Comparison of ENCODE assay signal across 8 cellular contexts in the genomic region with DNA sequence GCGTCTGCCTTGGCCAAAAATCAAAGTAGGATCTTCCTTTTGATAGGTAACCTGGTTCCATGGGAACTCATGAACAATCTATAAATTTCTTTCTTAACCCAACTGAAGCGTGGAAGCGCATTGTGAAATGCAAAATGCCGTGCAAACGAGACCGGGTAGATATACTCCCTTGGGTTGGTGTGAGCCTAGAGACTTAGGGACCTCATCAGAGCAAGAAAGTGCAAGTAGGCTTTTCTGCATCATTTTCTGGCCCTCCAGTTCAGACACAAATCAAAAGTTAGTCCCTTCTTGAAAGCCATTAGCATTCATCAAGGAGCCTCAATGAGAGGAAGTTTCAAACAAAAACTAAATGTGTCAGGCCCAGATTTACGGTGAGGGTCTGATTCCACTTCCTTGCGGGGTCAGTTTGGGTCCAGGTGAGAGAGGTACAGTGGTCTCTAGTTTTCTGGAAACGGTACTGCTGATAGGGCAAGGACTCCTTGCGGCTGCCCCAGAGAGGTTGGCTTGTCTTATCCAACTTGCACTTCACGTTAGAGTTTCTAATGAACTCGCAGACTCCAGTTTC. TPM values are rescaled to one million over a fixed set of nuclear protein-coding genes. Genes with fewer than 3 reads are reported as not detected.
DNase-seq lines count a peak whose midpoint lies in the region; ATAC-seq and TF ChIP-seq lines count a peak whose summit lies in the region.

No MANE protein-coding gene starts in this region.

- H3K27me3 ChIP-seq in CD4-positive, alpha-beta memory T cell (ENCODE audit: insufficient read depth, low read length), result no peaks in the 10 kb centered on the region
- H3K27me3 ChIP-seq in brain microvascular endothelial cell (replicated peaks) (no peaks in the 10 kb centered on the region), lung (ENCODE audit: control insufficient read depth, insufficient read depth) (no peaks in the 10 kb centered on the region)

- H3K27ac Mint-ChIP-seq in CD4-positive, alpha-beta memory T cell, result no peak overlapping the region

- no peaks in the 10 kb centered on the region for H3K27me3 Mint-ChIP-seq in CD4-positive, alpha-beta memory T cell

- H3K36me3 Mint-ChIP-seq in CD4-positive, alpha-beta memory T cell, result peaks cover 0 to 1% of the 10 kb centered on the region in 2 donors

- peak overlapping the region; percentile 85 for H3K27ac ChIP-seq in CD4-positive, alpha-beta memory T cell (ENCODE audit: low read depth, low read length)
- H3K27ac ChIP-seq in brain microvascular endothelial cell, result peak overlapping the region; percentile 86
- peak overlapping the region; percentile 96 for H3K27ac ChIP-seq in lung (ENCODE audit: low read depth in 1 of 2, low read length in 1 of 2)

- CTCF ChIA-PET in CD4-positive, alpha-beta memory T cell (lab: Charles Lee; ENCODE audit: partially characterized antibody), result interaction anchor here (1.1 to 2.1 kb wide), 6 partner anchors 24 to 882 kb away, joined by 3 to 16 read pairs (median 4); a partner anchor contains a TSS

- in situ Hi-C loops in brain microvascular endothelial cell (cut with HindIII; ENCODE audit: low pct_ligation_motif_present, low sequenced_read_pairs) (no loop called here), GM13976 (cut with MboI; ENCODE audit: low sequenced_read_pairs, unreplicated experiment) (no loop called here)

- no peaks in the 10 kb centered on the region for H3K36me3 ChIP-seq in CD4-positive, alpha-beta memory T cell (ENCODE audit: insufficient read depth, low read length)
- H3K36me3 ChIP-seq in brain microvascular endothelial cell (replicated peaks) (no peaks in the 10 kb centered on the region), lung (ENCODE audit: control insufficient read depth in 2 of 2, insufficient read depth in 2 of 2, low read length in 2 of 2) (no peaks in the 10 kb centered on the region)

- 11 to 20% methylated on average over 12 of the region's 12 CpGs for WGBS in lung, 2 donors

- no peak overlapping the region for H3K4me3 Mint-ChIP-seq in CD4-positive, alpha-beta memory T cell

- peaks cover 2 to 13% (median 5%) of the 10 kb centered on the region in 4 donors for H3K4me1 Mint-ChIP-seq in CD4-positive, alpha-beta memory T cell

- H3K9me3 Mint-ChIP-seq in CD4-positive, alpha-beta memory T cell, result no peaks in the 10 kb centered on the region

- DNase-seq in CD4-positive, alpha-beta memory T cell, result no peak
- peak; percentile 11 for DNase-seq in Jurkat, Clone E6-1 (ENCODE audit: low read depth, low spot score)
- DNase-seq in brain microvascular endothelial cell (no peak), lung (ENCODE audit: low spot score) (no peak), GM13976 (ENCODE audit: low spot score) (no peak)
- no peak for DNase-seq in activated naive CD4-positive, alpha-beta T cell treated with Interleukin-2 at 50 U/mL for 16 hours
- no peak for DNase-seq in activated effector memory CD4-positive, alpha-beta T cell treated with Interleukin-2 at 50 U/mL for 16 hours

- peak overlapping the region; percentile 88 to 93 for H3K4me3 ChIP-seq in CD4-positive, alpha-beta memory T cell (ENCODE audit: low read length in 2 of 2)
- H3K4me3 ChIP-seq in Jurkat, Clone E6-1 (ENCODE audit: low read length), result peak overlapping the region; percentile 97
- peak overlapping the region; percentile 74 for H3K4me3 ChIP-seq in brain microvascular endothelial cell (ENCODE audit: low read depth, low read length)
- H3K4me3 ChIP-seq in lung, result peak overlapping the region; percentile 22

- H3K4me1 ChIP-seq in CD4-positive, alpha-beta memory T cell (ENCODE audit: insufficient read depth, low read length), result peaks cover 17% of the 10 kb centered on the region
- peaks cover 0 to 7% of the 10 kb centered on the region in 2 donors for H3K4me1 ChIP-seq in lung (ENCODE audit: control insufficient read depth in 2 of 2, insufficient read depth in 2 of 2, low read length in 2 of 2)

- POLR2A ChIA-PET in CD4-positive, alpha-beta memory T cell (lab: Charles Lee; ENCODE audit: partially characterized antibody), result interaction anchor here (0.8 to 3.2 kb wide), 40 partner anchors 8 to 1505 kb away, joined by 3 to 39 read pairs (median 10); a partner anchor contains a TSS

- H3K9me3 ChIP-seq in CD4-positive, alpha-beta memory T cell (ENCODE audit: control insufficient read depth in 1 of 2, low read length in 2 of 2), result no peaks in the 10 kb centered on the region
- no peaks in the 10 kb centered on the region for H3K9me3 ChIP-seq in lung (ENCODE audit: control insufficient read depth in 2 of 2, insufficient read depth in 1 of 2, low read length in 1 of 2)

- ATAC-seq in GM21515 (IDR thresholded peaks at IDR 0.05; ENCODE audit: unreplicated experiment) (peak; percentile 26), lung (ENCODE audit: insufficient read depth, low FRiP score) (peak; percentile 5)

- intact Hi-C loops in CD4-positive, alpha-beta memory T cell (cut with micrococcal nuclease), result loop anchor here (1.0 to 10.0 kb wide), 6 partner anchors 89 to 1466 kb away; a partner anchor contains a TSS

- no peak for TF ChIP-seq CTCF in brain microvascular endothelial cell (IDR thresholded peaks at IDR 0.05; ENCODE audit: low read depth, low read length, missing control alignments)
- TF ChIP-seq CTCF in lung (IDR thresholded peaks at IDR 0.05; ENCODE audit: control extremely low read depth, extremely low read depth), result no peak
- no peak for TF ChIP-seq CTCF in GM13976 (IDR thresholded peaks at IDR 0.05; ENCODE audit: borderline replicate concordance, control extremely low read depth, extremely low read depth, insufficient read depth, missing control alignments)

RNA-seq across cellular contexts. Expression of a gene that starts 5.3 kb away (rescaled TPM):
- total RNA-seq in CD4-positive, alpha-beta memory T cell, result 10 to 100 TPM; 15.2 to 17.4 TPM
- polyA plus RNA-seq in CD4-positive, alpha-beta memory T cell, result 10 to 100 TPM in 1 of 2 donors, 1 to 10 TPM in 1; 4.8 to 12.7 TPM
- polyA plus RNA-seq in Jurkat, Clone E6-1 (2012; ENCODE audit: insufficient read depth, insufficient read length), result 10.3 TPM
- 10 to 100 TPM in 1 of 2 donors, 1 to 10 TPM in 1; 5.0 to 11.9 TPM for total RNA-seq in lung
- 1 to 10 TPM; 1.4 to 2.3 TPM for polyA plus RNA-seq in lung

Comparison
In these comparisons a context has a peak if more than half of its experiments do, and no peak if none do; other contexts are left out.
1. H3K4me3 ChIP-seq: peak in every context shown above with its lines; median percentile 97 in Jurkat, Clone E6-1; 90 in CD4-positive, alpha-beta memory T cell; 74 in brain microvascular endothelial cell; 22 in lung.